In the genomic region with DNA sequence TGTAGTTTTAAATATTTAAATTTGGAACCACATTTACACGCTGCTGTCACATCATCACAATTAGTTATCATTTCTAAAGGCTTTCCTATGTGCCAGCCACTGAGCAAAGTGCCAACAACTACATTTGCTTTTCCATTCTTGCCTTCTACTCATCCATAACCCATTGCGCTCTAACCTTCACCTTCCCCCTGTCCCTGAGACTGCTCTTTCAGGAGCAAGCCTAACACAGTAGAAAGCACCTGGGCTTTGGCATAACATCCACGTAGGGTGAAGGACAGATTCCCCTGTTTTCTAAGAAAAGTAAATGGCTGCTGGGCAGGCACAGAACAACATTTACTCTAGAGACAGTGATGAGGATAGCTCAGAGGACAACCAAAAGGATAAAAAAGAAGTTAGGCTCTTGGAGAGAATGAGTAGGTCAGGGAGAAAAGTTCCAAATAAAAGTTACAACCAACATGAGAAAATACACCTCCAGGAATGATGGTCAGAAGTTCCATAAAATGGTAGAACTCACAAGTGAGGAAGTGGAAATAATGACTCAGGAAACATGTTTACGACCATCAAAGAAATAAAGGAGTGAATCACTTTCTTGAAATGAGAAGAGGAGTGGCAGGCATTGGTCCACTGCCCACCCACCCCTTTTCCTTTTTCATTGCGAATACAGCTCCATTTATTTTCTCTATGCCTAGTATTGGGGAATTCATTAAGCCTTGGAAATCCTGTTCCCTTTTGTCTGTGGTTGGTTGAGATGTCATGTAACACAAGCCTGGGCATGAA, we compare ENCODE assay signal across 12 cellular contexts.
DNase-seq lines count a peak whose midpoint lies in the region; ATAC-seq and TF ChIP-seq lines count a peak whose summit lies in the region.
"Had no signal": no experiment of that assay in that cellular context is flagged by ENCODE, and none has a peak within 500 bp of the region (broad histone marks: within the 10 kb centered on the region; RNA-seq: fewer than 3 reads in every experiment).

No MANE protein-coding gene starts in this region.

- H3K27ac ChIP-seq in coronary artery = no peak overlapping the region
- H3K27ac ChIP-seq: A549, KMS-11, suprapubic skin had no signal

- peaks cover 17% of the 10 kb centered on the region for H3K9me3 Mint-ChIP-seq in activated T-helper 1 cell treated with anti-CD3 and anti-CD28 coated beads, Interleukin-12 subunit alpha, Interleukin-12 subunit beta, Interleukin-2, Interleukin-4 antibody, amounts not matched to agents 30 ng/mL and 10 ng/mL and 1 ng/mL, durations not matched to agents 14 hours and 24 hours and 36 hours

- DNase-seq in activated CD4-positive, CD25-positive, alpha-beta regulatory T cell (lab: John Stamatoyannopoulos, UW) = no peak
- DNase-seq in HT-29 (ENCODE audit: low spot score) (peak; percentile 15), dermis blood vessel endothelial cell (no peak), coronary artery (ENCODE audit: low spot score) (no peak)
- no peak for DNase-seq in activated T-helper 1 cell treated with anti-CD3 and anti-CD28 coated beads, Interleukin-12 subunit alpha, Interleukin-12 subunit beta, Interleukin-2, Interleukin-4 antibody, amounts not matched to agents 30 ng/mL and 10 ng/mL and 1 ng/mL, durations not matched to agents 14 hours and 24 hours and 36 hours (ENCODE audit: low spot score)
- peak; percentile 51 for DNase-seq in stimulated activated CD4-positive, alpha-beta T cell treated with anti-CD3 and anti-CD28 coated beads, Interleukin-15, amount 100 ng/mL, for 24 hours
- DNase-seq: effector CD8-positive, alpha-beta T cell had no signal

- no peak for TF ChIP-seq CTCF in coronary artery (IDR thresholded peaks at IDR 0.05)

- peak overlapping the region; percentile 79 for H3K4me3 Mint-ChIP-seq in activated T-helper 1 cell treated with anti-CD3 and anti-CD28 coated beads, Interleukin-12 subunit alpha, Interleukin-12 subunit beta, Interleukin-2, Interleukin-4 antibody, amounts not matched to agents 30 ng/mL and 10 ng/mL and 1 ng/mL, durations not matched to agents 14 hours and 24 hours and 36 hours

- H3K36me3 Mint-ChIP-seq in activated T-helper 1 cell treated with anti-CD3 and anti-CD28 coated beads, Interleukin-12 subunit alpha, Interleukin-12 subunit beta, Interleukin-2, Interleukin-4 antibody, amounts not matched to agents 30 ng/mL and 10 ng/mL and 1 ng/mL, durations not matched to agents 14 hours and 24 hours and 36 hours (ENCODE audit: low read depth) = peaks cover 5% of the 10 kb centered on the region

- peak; percentile 70 to 82 for ATAC-seq in activated CD4-positive, CD25-positive, alpha-beta regulatory T cell treated with anti-CD3 and anti-CD28 coated beads, Interleukin-2, amount 50 U/mL, for 24 hours
- ATAC-seq in GM18502 (IDR thresholded peaks at IDR 0.05; ENCODE audit: poor library complexity, unreplicated experiment) = no peak
- ATAC-seq: A549 had no signal

- H3K27me3 Mint-ChIP-seq in activated T-helper 1 cell treated with anti-CD3 and anti-CD28 coated beads, Interleukin-12 subunit alpha, Interleukin-12 subunit beta, Interleukin-2, Interleukin-4 antibody, amounts not matched to agents 30 ng/mL and 10 ng/mL and 1 ng/mL, durations not matched to agents 14 hours and 24 hours and 36 hours (ENCODE audit: insufficient read depth) = no peaks in the 10 kb centered on the region

- intact Hi-C loops in activated T-helper 1 cell treated with anti-CD3 and anti-CD28 coated beads, Interleukin-12 subunit alpha, Interleukin-12 subunit beta, Interleukin-2, Interleukin-4 antibody, amounts not matched to agents 30 ng/mL and 10 ng/mL and 1 ng/mL, durations not matched to agents 14 hours and 24 hours and 36 hours (cut with micrococcal nuclease) = loop anchor here (1.0 to 10.0 kb wide), 6 partner anchors 35 to 190 kb away; a partner anchor contains a TSS

- peaks cover 28% of the 10 kb centered on the region for H3K4me1 Mint-ChIP-seq in activated T-helper 1 cell treated with anti-CD3 and anti-CD28 coated beads, Interleukin-12 subunit alpha, Interleukin-12 subunit beta, Interleukin-2, Interleukin-4 antibody, amounts not matched to agents 30 ng/mL and 10 ng/mL and 1 ng/mL, durations not matched to agents 14 hours and 24 hours and 36 hours (ENCODE audit: low read depth)

- H3K27ac Mint-ChIP-seq in activated T-helper 1 cell treated with anti-CD3 and anti-CD28 coated beads, Interleukin-12 subunit alpha, Interleukin-12 subunit beta, Interleukin-2, Interleukin-4 antibody, amounts not matched to agents 30 ng/mL and 10 ng/mL and 1 ng/mL, durations not matched to agents 14 hours and 24 hours and 36 hours = peak overlapping the region; percentile 96

- no peak overlapping the region for H3K4me3 ChIP-seq in coronary artery
- H3K4me3 ChIP-seq: A549, suprapubic skin had no signal

Comparison
In these comparisons a context has a peak if more than half of its experiments do, and no peak if none do; other contexts are left out.
1. DNase-seq: peak in HT-29 (single experiment) and stimulated activated CD4-positive, alpha-beta T cell treated with anti-CD3 and anti-CD28 coated beads, Interleukin-15, amount 100 ng/mL, for 24 hours (single experiment); none in activated CD4-positive, CD25-positive, alpha-beta regulatory T cell (0 of 4), activated T-helper 1 cell treated with anti-CD3 and anti-CD28 coated beads, Interleukin-12 subunit alpha, Interleukin-12 subunit beta, Interleukin-2, Interleukin-4 antibody, amounts not matched to agents 30 ng/mL and 10 ng/mL and 1 ng/mL, durations not matched to agents 14 hours and 24 hours and 36 hours (single experiment), dermis blood vessel endothelial cell (single experiment) and coronary artery (single experiment).